ENCODE assay signal across 8 cellular contexts in the genomic region with DNA sequence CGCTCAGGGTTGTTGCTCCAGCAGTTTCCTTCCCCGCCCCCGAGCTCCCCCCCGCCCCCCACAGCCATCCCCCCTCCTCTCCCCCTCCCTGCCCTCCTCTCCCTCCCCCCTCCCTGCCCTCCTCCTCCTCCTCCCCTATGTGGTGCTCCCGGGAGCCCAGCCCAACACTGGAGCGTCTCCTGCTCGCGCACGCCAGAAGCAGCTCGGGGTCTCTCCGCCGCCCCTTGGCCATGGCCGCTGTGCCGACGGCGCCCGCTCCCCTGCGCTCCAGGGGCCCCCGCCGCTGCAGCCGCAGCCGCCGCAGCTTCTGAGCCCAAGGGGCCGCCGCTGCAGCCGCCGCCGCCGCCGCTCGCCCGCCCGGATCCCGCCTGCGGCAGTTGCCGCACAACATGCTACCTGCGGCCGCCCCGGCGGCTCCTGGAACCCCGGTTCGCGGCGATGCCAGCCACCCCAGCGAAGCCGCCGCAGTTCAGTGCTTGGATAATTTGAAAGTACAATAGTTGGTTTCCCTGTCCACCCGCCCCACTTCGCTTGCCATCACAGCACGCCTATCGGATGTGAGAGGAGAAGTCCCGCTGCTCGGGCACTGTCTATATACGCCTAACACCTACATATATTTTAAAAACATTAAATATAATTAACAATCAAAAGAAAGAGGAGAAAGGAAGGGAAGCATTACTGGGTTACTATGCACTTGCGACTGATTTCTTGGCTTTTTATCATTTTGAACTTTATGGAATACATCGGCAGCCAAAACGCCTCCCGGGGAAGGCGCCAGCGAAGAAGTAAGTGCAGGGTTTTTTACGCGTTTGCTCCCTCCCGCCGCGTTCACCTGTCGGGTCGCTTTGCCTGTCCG. TPM values are rescaled to one million over a fixed set of nuclear protein-coding genes. Genes with fewer than 3 reads are reported as not detected.
DNase-seq lines count a peak whose midpoint lies in the region; ATAC-seq lines count a peak whose summit lies in the region.

A gene with protein sequence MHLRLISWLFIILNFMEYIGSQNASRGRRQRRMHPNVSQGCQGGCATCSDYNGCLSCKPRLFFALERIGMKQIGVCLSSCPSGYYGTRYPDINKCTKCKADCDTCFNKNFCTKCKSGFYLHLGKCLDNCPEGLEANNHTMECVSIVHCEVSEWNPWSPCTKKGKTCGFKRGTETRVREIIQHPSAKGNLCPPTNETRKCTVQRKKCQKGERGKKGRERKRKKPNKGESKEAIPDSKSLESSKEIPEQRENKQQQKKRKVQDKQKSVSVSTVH (plus strand): TSS at position 167 of the 856 bp plus-strand sequence. CDS start 522 bp downstream, at position 689.

- H3K4me3 ChIP-seq in HUES64 (ENCODE audit: low read length): peak within 1 kb of the TSS; percentile 61

- peaks cover 6% of the 10 kb centered on the region for H3K4me1 ChIP-seq in HUES64 (ENCODE audit: insufficient read depth, low read length)

- H3K27ac ChIP-seq in HUES64 (ENCODE audit: low read depth, low read length): no peak within 1 kb of the TSS

- H3K27me3 ChIP-seq in HUES64 (ENCODE audit: insufficient read depth, low read length): peaks cover 90% of the 10 kb centered on the region

- intact Hi-C loops in left ventricle myocardium superior (cut with micrococcal nuclease): no loop called here

- ATAC-seq in left ventricle myocardium superior: no peak

- H3K9me3 ChIP-seq in HUES64 (ENCODE audit: insufficient read depth, low read depth, low read length): no peaks in the 10 kb centered on the region

- H3K36me3 ChIP-seq in HUES64 (ENCODE audit: insufficient read depth, low read length): no peaks in the 10 kb centered on the region

- WGBS in HUES64: under 1% methylated on average over 60 of the region's 68 CpGs

- peak; percentile 4 to 26 for DNase-seq in stimulated activated CD4-positive, alpha-beta T cell treated with anti-CD3 and anti-CD28 coated beads, Interleukin-2, amount 100 ng/mL, for 48 hours
- DNase-seq in stimulated activated CD4-positive, alpha-beta T cell treated with anti-CD3 and anti-CD28 coated beads, Interleukin-12 subunit alpha, Interleukin-12 subunit beta, amount 100 ng/mL, for 4 hours: no peak
- peak; percentile 10 for DNase-seq in activated naive CD4-positive, alpha-beta T cell treated with anti-CD3 and anti-CD28 coated beads, Interleukin-2, amount 50 U/mL, for 16 hours
- DNase-seq in left ventricle myocardium superior (peak; percentile 29), renal cortical epithelial cell (ENCODE audit: low read depth) (peak; percentile 30), NK-92 (lab: John Stamatoyannopoulos, UW; ENCODE audit: unreplicated experiment) (no peak), COLO829 (ENCODE audit: low spot score) (no peak)

- H3K9ac ChIP-seq in HUES64 (ENCODE audit: low read depth, low read length): no peak within 1 kb of the TSS

RNA-seq across cellular contexts. Expression of the gene that starts here (rescaled TPM):
- 3.8 TPM for polyA plus RNA-seq in HUES64 (2013, experiment 1 of 2)
- polyA plus RNA-seq in HUES64 (2013, experiment 2 of 2): 4.2 TPM
- total RNA-seq in left ventricle myocardium superior: 0.57 TPM
- total RNA-seq in renal cortical epithelial cell: 0.17 and 0.55 TPM in 2 replicates

Comparison
In these comparisons a context has a peak if more than half of its experiments do, and no peak if none do; other contexts are left out.
1. DNase-seq: peak in stimulated activated CD4-positive, alpha-beta T cell treated with anti-CD3 and anti-CD28 coated beads, Interleukin-2, amount 100 ng/mL, for 48 hours (2 of 2) and activated naive CD4-positive, alpha-beta T cell treated with anti-CD3 and anti-CD28 coated beads, Interleukin-2, amount 50 U/mL, for 16 hours (single experiment); none in stimulated activated CD4-positive, alpha-beta T cell treated with anti-CD3 and anti-CD28 coated beads, Interleukin-12 subunit alpha, Interleukin-12 subunit beta, amount 100 ng/mL, for 4 hours (single experiment), NK-92 (single experiment) and COLO829 (single experiment).
2. Peak in DNase-seq in left ventricle myocardium superior; RNA of the gene not detected or under 1 TPM.
3. Peak in DNase-seq in renal cortical epithelial cell; RNA of the gene not detected or under 1 TPM.